Comparison of ENCODE assay signal across 1 cellular context in genomic region chr2:10120158-10120937, GRCh38.
TF ChIP-seq lines count a peak whose summit lies in the region.

No MANE protein-coding gene starts in this region.

TF ChIP-seq in K562, 482 proteins besides CTCF, POLR2A, EP300 and RAD21 (continued from another document and continues in another):
- peak; percentile 38; the same call in 1 of the 2 replicates for TF ChIP-seq NCOR1 (IDR thresholded peaks at IDR 0.05)
- TF ChIP-seq HMGN3 (IDR thresholded peaks at IDR 0.05; ENCODE audit: borderline replicate concordance, extremely low read depth, insufficient read length, low read depth, low read length), result peak; percentile 94
- TF ChIP-seq ZNF146 (CRISPR knock-in tag; IDR thresholded peaks at IDR 0.05; ENCODE audit: unreplicated experiment), result no peak
- no peak for TF ChIP-seq DNMT1 (IDR thresholded peaks at IDR 0.05)
- peak; percentile 39; the same call in 1 of the 2 replicates for TF ChIP-seq MAFF (IDR thresholded peaks at IDR 0.05; ENCODE audit: low read length)
- peak; percentile 15; the same call in 1 of the 2 replicates for TF ChIP-seq E2F1 (CRISPR knock-in tag; IDR thresholded peaks at IDR 0.05)
- 0 out of 2 replicates have a peak, but pooled peaks have one; percentile 32 for TF ChIP-seq ZBED1 (IDR thresholded peaks at IDR 0.05)
- no peak for TF ChIP-seq POLR3A (IDR thresholded peaks at IDR 0.05; ENCODE audit: borderline replicate concordance, extremely low read depth, insufficient read depth, insufficient read length)
- TF ChIP-seq ZNF124 (CRISPR knock-in tag; IDR thresholded peaks at IDR 0.05), result no peak
- TF ChIP-seq SAFB (IDR thresholded peaks at IDR 0.05; ENCODE audit: borderline replicate concordance, low read depth, low read length), result no peak
- TF ChIP-seq TCF7L2 (IDR thresholded peaks at IDR 0.05; ENCODE audit: low read depth, low read length), result no peak
- TF ChIP-seq ATF6 (CRISPR knock-in tag; IDR thresholded peaks at IDR 0.05), result no peak
- TF ChIP-seq ZKSCAN8 (CRISPR knock-in tag; IDR thresholded peaks at IDR 0.05), result no peak
- TF ChIP-seq ZBTB5 (IDR thresholded peaks at IDR 0.05), result no peak
- TF ChIP-seq ZNF184 (CRISPR knock-in tag; IDR thresholded peaks at IDR 0.05), result no peak
- peak in 1 of 2 experiments; percentile 58; a peak in 1 of 4 replicates for TF ChIP-seq KDM4B (IDR thresholded peaks at IDR 0.05; ENCODE audit: borderline replicate concordance in 2 of 2, low read depth in 1 of 2)
- no peak for TF ChIP-seq MTF1 (CRISPR knock-in tag; IDR thresholded peaks at IDR 0.05; ENCODE audit: borderline replicate concordance)
- peak; percentile 84 to 96 for TF ChIP-seq E2F6 (IDR thresholded peaks at IDR 0.05; ENCODE audit: borderline replicate concordance in 1 of 2, extremely low read depth in 1 of 2, insufficient read depth in 1 of 2, insufficient read length in 1 of 2, low read depth in 1 of 2, low read length in 1 of 2, poor library complexity in 1 of 2, severe bottlenecking in 1 of 2)
- TF ChIP-seq THAP12 (CRISPR knock-in tag; IDR thresholded peaks at IDR 0.05), result no peak
- TF ChIP-seq ZNF584 (CRISPR knock-in tag; IDR thresholded peaks at IDR 0.05; ENCODE audit: low read depth), result 0 out of 2 replicates have a peak, but pooled peaks have one; percentile 22
- TF ChIP-seq ZFX (CRISPR knock-in tag; IDR thresholded peaks at IDR 0.05), result peak; percentile 79
- no peak for TF ChIP-seq DMBX1 (CRISPR knock-in tag; IDR thresholded peaks at IDR 0.05; ENCODE audit: borderline replicate concordance)
- TF ChIP-seq NEUROD1 (IDR thresholded peaks at IDR 0.05; ENCODE audit: borderline replicate concordance, low read depth, low read length, partially characterized antibody), result peak; percentile 50
- TF ChIP-seq ZNF384 (IDR thresholded peaks at IDR 0.05; ENCODE audit: low read depth, low read length), result no peak
- TF ChIP-seq E2F5 (CRISPR knock-in tag; IDR thresholded peaks at IDR 0.05), result 0 out of 2 replicates have a peak, but pooled peaks have one; percentile 29
- no peak for TF ChIP-seq HMG20A (CRISPR knock-in tag; conservative IDR thresholded peaks at IDR 0.05)
- TF ChIP-seq SMARCC2 (IDR thresholded peaks at IDR 0.05; ENCODE audit: low read depth), result no peak
- no peak for TF ChIP-seq KHSRP (IDR thresholded peaks at IDR 0.05)
- no peak for TF ChIP-seq ZNF507 (tag; conservative IDR thresholded peaks at IDR 0.05)
- no peak for TF ChIP-seq DIDO1 (tag; IDR thresholded peaks at IDR 0.05; ENCODE audit: low read depth)
- no peak; a peak in 1 of 4 replicates for TF ChIP-seq MLLT1 (IDR thresholded peaks at IDR 0.05)
- no peak for TF ChIP-seq HOXB6 (CRISPR knock-in tag; IDR thresholded peaks at IDR 0.05; ENCODE audit: borderline replicate concordance)
- no peak for TF ChIP-seq EWSR1 (IDR thresholded peaks at IDR 0.05; ENCODE audit: borderline replicate concordance, low read depth, partially characterized antibody)
- TF ChIP-seq STAT6 (CRISPR knock-in tag; IDR thresholded peaks at IDR 0.05), result no peak
- no peak for TF ChIP-seq SAFB2 (IDR thresholded peaks at IDR 0.05; ENCODE audit: borderline replicate concordance, low read depth, low read length, severe bottlenecking)
- peak; percentile 94 for TF ChIP-seq HNRNPL (IDR thresholded peaks at IDR 0.05; ENCODE audit: low read depth, low read length)
- TF ChIP-seq ATF1 (CRISPR knock-in tag; IDR thresholded peaks at IDR 0.05), result no peak
- peak; percentile 83 for TF ChIP-seq ATF1 (tag; IDR thresholded peaks at IDR 0.05)
- TF ChIP-seq NRF1 (conservative IDR thresholded peaks at IDR 0.05 in 1 of 2, IDR thresholded peaks at IDR 0.05 in 1 of 2), result peak; percentile 90 to 91
- peak; percentile 90 for TF ChIP-seq GABPA (tag; conservative IDR thresholded peaks at IDR 0.05; ENCODE audit: low read depth)
- no peak; the same call in 1 of the 2 replicates for TF ChIP-seq GATAD2B (IDR thresholded peaks at IDR 0.05; ENCODE audit: borderline replicate concordance)
- 0 out of 2 replicates have a peak, but pooled peaks have one; percentile 28 for TF ChIP-seq ZNF277 (CRISPR knock-in tag; IDR thresholded peaks at IDR 0.05; ENCODE audit: borderline replicate concordance)
- TF ChIP-seq THRB (CRISPR knock-in tag; conservative IDR thresholded peaks at IDR 0.05), result 0 out of 2 replicates have a peak, but pooled peaks have one; percentile 50
- peak; percentile 89 for TF ChIP-seq NFRKB (IDR thresholded peaks at IDR 0.05; ENCODE audit: low read depth)
- TF ChIP-seq PYGO2 (tag; IDR thresholded peaks at IDR 0.05), result no peak
- TF ChIP-seq FIP1L1 (IDR thresholded peaks at IDR 0.05; ENCODE audit: low read depth, low read length, poor library complexity, severe bottlenecking), result peak; percentile 84
- TF ChIP-seq DDX20 (tag; IDR thresholded peaks at IDR 0.05; ENCODE audit: low read depth), result no peak
- TF ChIP-seq ZKSCAN3 (CRISPR knock-in tag; IDR thresholded peaks at IDR 0.05), result no peak
- TF ChIP-seq ILK (tag; IDR thresholded peaks at IDR 0.05; ENCODE audit: borderline replicate concordance, low read depth), result no peak
- peak in 1 of 2 experiments; percentile 1; a peak in 2 of 4 replicates for TF ChIP-seq KDM1A (IDR thresholded peaks at IDR 0.05)
- no peak for TF ChIP-seq PTRF (tag; IDR thresholded peaks at IDR 0.05)
- no peak for TF ChIP-seq ZNF445 (CRISPR knock-in tag; IDR thresholded peaks at IDR 0.05; ENCODE audit: low read depth)
